ENCODE assay signal across 23 cellular contexts in genomic region chr13:90956036-90956435, GRCh38.
DNase-seq lines count a peak whose midpoint lies in the region; ATAC-seq, FAIRE-seq and TF ChIP-seq lines count a peak whose summit lies in the region.
"Had no signal": no experiment of that assay in that cellular context is flagged by ENCODE, and none has a peak within 500 bp of the region (broad histone marks: within the 10 kb centered on the region; RNA-seq: fewer than 3 reads in every experiment).

No MANE protein-coding gene starts in this region.

- TF ChIP-seq CTCF in hepatocyte (IDR thresholded peaks at IDR 0.05; ENCODE audit: poor library complexity) (no peak), pancreas (IDR thresholded peaks at IDR 0.05) (no peak)
- no peak for TF ChIP-seq CTCF in activated CD8-positive, alpha-beta T cell treated with anti-CD3 and anti-CD28 coated beads for 36 hours (IDR thresholded peaks at IDR 0.05)

- intact Hi-C loops in pancreas (cut with DNase I) = no loop called here
- intact Hi-C loops in activated CD8-positive, alpha-beta T cell treated with anti-CD3 and anti-CD28 coated beads for 36 hours (cut with micrococcal nuclease) = no loop called here

- H4K20me1 ChIP-seq in hepatocyte (ENCODE audit: insufficient read depth, poor library complexity, severe bottlenecking) = no peaks in the 10 kb centered on the region
- H4K20me1 ChIP-seq: BLaER1 had no signal

- POLR2A ChIA-PET in activated CD8-positive, alpha-beta T cell treated with anti-CD3 and anti-CD28 coated beads for 36 hours (lab: Charles Lee) = no interaction called here

- no peak overlapping the region for H3K4me2 ChIP-seq in hepatocyte
- H3K4me2 ChIP-seq: BLaER1 had no signal

- no peak overlapping the region for H3K27ac ChIP-seq in hepatocyte
- H3K27ac ChIP-seq in pancreas = no peak overlapping the region
- H3K27ac ChIP-seq: 22Rv1, BLaER1, SJSA1 had no signal

- WGBS in hepatocyte (ENCODE audit: low lambda C conversion rate, missing lambda C conversion rate) = 33% methylated on average over 1 of the region's 1 CpG
- 33 to 35% methylated on average over 1 of the region's 1 CpG for WGBS in pancreas, 2 donors

- no peak for FAIRE-seq in pancreas (lab: Jason Lieb, UNC)
- FAIRE-seq: H54 had no signal

- no peaks in the 10 kb centered on the region for H3K4me1 ChIP-seq in hepatocyte (ENCODE audit: insufficient read depth)
- H3K4me1 ChIP-seq in pancreas = peaks cover 0 to 3% (median 3%) of the 10 kb centered on the region in 3 donors
- H3K4me1 ChIP-seq: BLaER1, SJSA1 had no signal

- H3K36me3 Mint-ChIP-seq in activated CD8-positive, alpha-beta T cell treated with anti-CD3 and anti-CD28 coated beads for 36 hours (ENCODE audit: low read depth) = no peaks in the 10 kb centered on the region

- CTCF ChIA-PET in activated CD8-positive, alpha-beta T cell treated with anti-CD3 and anti-CD28 coated beads for 36 hours (lab: Charles Lee) = no interaction called here

- no peaks in the 10 kb centered on the region for H3K9me3 Mint-ChIP-seq in activated CD8-positive, alpha-beta T cell treated with anti-CD3 and anti-CD28 coated beads for 36 hours

- H3K9me3 ChIP-seq in hepatocyte (ENCODE audit: low read depth) = no peaks in the 10 kb centered on the region
- peaks cover 0 to 2% (median 0%) of the 10 kb centered on the region in 4 donors for H3K9me3 ChIP-seq in pancreas
- H3K9me3 ChIP-seq: BLaER1, MG63, SJSA1 had no signal

- H3K36me3 ChIP-seq in hepatocyte (replicated peaks; ENCODE audit: insufficient read depth, low read depth) (no peaks in the 10 kb centered on the region), pancreas (no peaks in the 10 kb centered on the region)
- H3K36me3 ChIP-seq: BLaER1, MG63, SJSA1 had no signal

- H3K27me3 ChIP-seq in hepatocyte (no peaks in the 10 kb centered on the region), pancreas (no peaks in the 10 kb centered on the region)
- H3K27me3 ChIP-seq: BLaER1, MG63, SJSA1 had no signal

- no peaks in the 10 kb centered on the region for H3K9me2 ChIP-seq in hepatocyte (replicated peaks; ENCODE audit: insufficient read depth)

- H3K4me3 ChIP-seq in hepatocyte (no peak overlapping the region), pancreas (no peak overlapping the region)
- H3K4me3 ChIP-seq: BLaER1, MG63, SJSA1 had no signal

- H3K4me3 Mint-ChIP-seq in activated CD8-positive, alpha-beta T cell treated with anti-CD3 and anti-CD28 coated beads for 36 hours = no peak overlapping the region
- H3K4me3 Mint-ChIP-seq: CD4-positive, alpha-beta T cell had no signal

- H3K27me3 Mint-ChIP-seq in activated CD8-positive, alpha-beta T cell treated with anti-CD3 and anti-CD28 coated beads for 36 hours = no peaks in the 10 kb centered on the region
- H3K27me3 Mint-ChIP-seq: CD4-positive, alpha-beta T cell had no signal

- no peak overlapping the region for H3K27ac Mint-ChIP-seq in activated CD8-positive, alpha-beta T cell treated with anti-CD3 and anti-CD28 coated beads for 36 hours
- H3K27ac Mint-ChIP-seq: CD4-positive, alpha-beta T cell had no signal

- no peaks in the 10 kb centered on the region for H3K79me2 ChIP-seq in hepatocyte

- H2AFZ ChIP-seq in hepatocyte = no peak overlapping the region

- ATAC-seq in pancreas = peak; percentile 38 to 67 (median 62)
- ATAC-seq in GM18867 (IDR thresholded peaks at IDR 0.05; ENCODE audit: unreplicated experiment) = no peak
- ATAC-seq in activated CD8-positive, alpha-beta T cell treated with anti-CD3 and anti-CD28 coated beads for 36 hours = no peak
- no peak for ATAC-seq in GM18870 (IDR thresholded peaks at IDR 0.05; ENCODE audit: unreplicated experiment)
- ATAC-seq: Right ventricle myocardium inferior had no signal

- DNase-seq in DMS53 (lab: John Stamatoyannopoulos, UW) = peak; percentile 0
- DNase-seq in DMS53 treated with DMSO at 0.1 percent for 48 hours (lab: John Stamatoyannopoulos, UW; ENCODE audit: unreplicated experiment) = no peak
- peak; percentile 33 for DNase-seq in NCI-H82 (lab: John Stamatoyannopoulos, UW)
- peak; percentile 10 for DNase-seq in hepatocyte (ENCODE audit: low spot score)
- no peak for DNase-seq in pancreas
- DNase-seq in activated CD8-positive, alpha-beta T cell treated with anti-CD3 and anti-CD28 coated beads for 36 hours = no peak
- DNase-seq: ACHN; CD4-positive, alpha-beta T cell; DMS153; GF-D8; MG63; NCI-H1417; NCI-H1694 treated with DMSO at 0.1 percent for 48 hours; NCI-H226; NCI-H510A treated with DMSO at 0.1 percent for 48 hours; OCI-M1 had no signal

- H3K4me1 Mint-ChIP-seq in activated CD8-positive, alpha-beta T cell treated with anti-CD3 and anti-CD28 coated beads for 36 hours (ENCODE audit: low read depth) = no peaks in the 10 kb centered on the region

Comparison
In these comparisons a context has a peak if more than half of its experiments do, and no peak if none do; other contexts are left out.
1. DNase-seq: peak in DMS53 (single experiment), NCI-H82 (single experiment) and hepatocyte (single experiment); none in DMS53 treated with DMSO at 0.1 percent for 48 hours (single experiment), pancreas (0 of 6) and activated CD8-positive, alpha-beta T cell treated with anti-CD3 and anti-CD28 coated beads for 36 hours (single experiment).
2. ATAC-seq: peak in pancreas (4 of 4); none in GM18867 (single experiment), activated CD8-positive, alpha-beta T cell treated with anti-CD3 and anti-CD28 coated beads for 36 hours (single experiment) and GM18870 (single experiment).